8 cellular contexts compared by ENCODE assay signal in genomic region chr4:103018391-103019318, GRCh38. TPM values are rescaled to one million over a fixed set of nuclear protein-coding genes. Genes with fewer than 3 reads are reported as not detected.
DNase-seq lines count a peak whose midpoint lies in the region; ATAC-seq and TF ChIP-seq lines count a peak whose summit lies in the region.

No MANE protein-coding gene starts in this region.

- no peaks in the 10 kb centered on the region for H3K9me3 Mint-ChIP-seq in activated CD4-positive, alpha-beta T cell treated with anti-CD3 and anti-CD28 coated beads, Interleukin-2, amount 10 ng/mL, durations not matched to agents 7 days and 5 days

- H3K4me3 ChIP-seq in ectodermal cell (ENCODE audit: insufficient read depth, low read depth, low read length), result peak overlapping the region; percentile 40
- no peak overlapping the region for H3K4me3 ChIP-seq in mucosa of descending colon

- POLR2A ChIA-PET in activated CD4-positive, alpha-beta T cell treated with anti-CD3 and anti-CD28 coated beads, Interleukin-2, amount 10 ng/mL, durations not matched to agents 7 days and 5 days (lab: Charles Lee), result no interaction called here

- 81 to 82% methylated on average over 8 of the region's 8 CpGs for WGBS in ectodermal cell, 2 experiments

- H3K27me3 ChIP-seq in ectodermal cell (ENCODE audit: control insufficient read depth, insufficient read depth, low read length, poor library complexity, severe bottlenecking), result no peaks in the 10 kb centered on the region

- no peak for TF ChIP-seq CTCF in mucosa of descending colon (IDR thresholded peaks at IDR 0.05)

- no peaks in the 10 kb centered on the region for H3K36me3 Mint-ChIP-seq in activated CD4-positive, alpha-beta T cell treated with anti-CD3 and anti-CD28 coated beads, Interleukin-2, amount 10 ng/mL, durations not matched to agents 7 days and 5 days (ENCODE audit: low read depth)

- CTCF ChIA-PET in activated CD4-positive, alpha-beta T cell treated with anti-CD3 and anti-CD28 coated beads, Interleukin-2, amount 10 ng/mL, durations not matched to agents 7 days and 5 days (lab: Charles Lee), result interaction anchor here (0.8 to 1.8 kb wide), 2 partner anchors 73 to 80 kb away, joined by 3 to 4 read pairs; no protein-coding TSS in a partner anchor

- ATAC-seq in mucosa of descending colon, result peak; percentile 30
- ATAC-seq in GM19463 (IDR thresholded peaks at IDR 0.05; ENCODE audit: unreplicated experiment), result no peak

- H3K4me1 ChIP-seq in ectodermal cell (ENCODE audit: control insufficient read depth, insufficient read depth, low read length) (peaks cover 4% of the 10 kb centered on the region), mucosa of descending colon (ENCODE audit: low read depth) (peaks cover 8% of the 10 kb centered on the region)

- peak overlapping the region; percentile 68 for H3K27ac ChIP-seq in ectodermal cell (ENCODE audit: insufficient read depth, low read depth, low read length, poor library complexity, severe bottlenecking)

- H3K4me1 Mint-ChIP-seq in activated CD4-positive, alpha-beta T cell treated with anti-CD3 and anti-CD28 coated beads, Interleukin-2, amount 10 ng/mL, durations not matched to agents 7 days and 5 days, result peaks cover 23% of the 10 kb centered on the region

- H3K36me3 ChIP-seq in ectodermal cell (ENCODE audit: control insufficient read depth, insufficient read depth, low read length) (no peaks in the 10 kb centered on the region), mucosa of descending colon (ENCODE audit: low read depth) (no peaks in the 10 kb centered on the region)

- peak overlapping the region; percentile 99 for H3K27ac Mint-ChIP-seq in activated CD4-positive, alpha-beta T cell treated with anti-CD3 and anti-CD28 coated beads, Interleukin-2, amount 10 ng/mL, durations not matched to agents 7 days and 5 days

- no peaks in the 10 kb centered on the region for H3K9me3 ChIP-seq in ectodermal cell (ENCODE audit: control insufficient read depth, low read length)
- H3K9me3 ChIP-seq in mucosa of descending colon, result no peaks in the 10 kb centered on the region

- no peak for DNase-seq in activated CD4-positive, alpha-beta T cell treated with anti-CD3 and anti-CD28 coated beads, Interleukin-2, amount 10 ng/mL, durations not matched to agents 7 days and 5 days
- no peak for DNase-seq in activated CD4-positive, alpha-beta T cell treated with anti-CD3 and anti-CD28 coated beads for 48 hours
- DNase-seq in RKO (ENCODE audit: low spot score) (peak; percentile 51), mucosa of descending colon (peak; percentile 28 to 41 (median 35)), UCSD-AML1 (lab: John Stamatoyannopoulos, UW; ENCODE audit: unreplicated experiment) (no peak), KG1 (lab: John Stamatoyannopoulos, UW) (no peak)

- H3K27me3 Mint-ChIP-seq in activated CD4-positive, alpha-beta T cell treated with anti-CD3 and anti-CD28 coated beads, Interleukin-2, amount 10 ng/mL, durations not matched to agents 7 days and 5 days, result no peaks in the 10 kb centered on the region

- intact Hi-C loops in mucosa of descending colon (cut with DNase I, micrococcal nuclease), result loop anchor here in 1 of 2 donors (10.0 kb wide), 2 partner anchors 394 to 574 kb away; no protein-coding TSS in a partner anchor

- H3K4me3 Mint-ChIP-seq in activated CD4-positive, alpha-beta T cell treated with anti-CD3 and anti-CD28 coated beads, Interleukin-2, amount 10 ng/mL, durations not matched to agents 7 days and 5 days, result peak overlapping the region; percentile 86

RNA-seq across cellular contexts. Expression of gene SLC9B1, which starts 0.8 kb away (rescaled TPM):
- total RNA-seq in activated CD4-positive, alpha-beta T cell treated with anti-CD3 and anti-CD28 coated beads, Interleukin-2, amount 10 ng/mL, durations not matched to agents 7 days and 5 days, result 1 to 10 TPM; 1.9 to 2.3 TPM
- polyA plus RNA-seq in ectodermal cell (2013, experiment 1 of 4), result 0.91 TPM
- 1.2 TPM for polyA plus RNA-seq in ectodermal cell (2013, experiment 2 of 4)
- 2.3 TPM for polyA plus RNA-seq in ectodermal cell (2013, experiment 3 of 4)
- 1.7 TPM for polyA plus RNA-seq in ectodermal cell (2013, experiment 4 of 4)
- 1 to 10 TPM in 1 of 3 donors, under 1 TPM in 1, not detected in 1; 0.65 to 1.4 TPM for total RNA-seq in mucosa of descending colon

RNA-seq across cellular contexts. Expression of gene SLC9B2, which starts 57.9 kb away (rescaled TPM):
- 10 to 100 TPM; 17.9 to 19.9 TPM for total RNA-seq in activated CD4-positive, alpha-beta T cell treated with anti-CD3 and anti-CD28 coated beads, Interleukin-2, amount 10 ng/mL, durations not matched to agents 7 days and 5 days
- polyA plus RNA-seq in ectodermal cell (2013, experiment 1 of 4), result 11.9 TPM
- polyA plus RNA-seq in ectodermal cell (2013, experiment 2 of 4), result 12.5 TPM
- polyA plus RNA-seq in ectodermal cell (2013, experiment 3 of 4), result 10.0 TPM
- polyA plus RNA-seq in ectodermal cell (2013, experiment 4 of 4), result 11.8 TPM
- total RNA-seq in mucosa of descending colon, result 1 to 10 TPM in 2 of 3 donors, under 1 TPM in 1; 0.84 to 9.7 (median 2.9) TPM

Comparison
In these comparisons a context has a peak if more than half of its experiments do, and no peak if none do; other contexts are left out.
1. DNase-seq: peak in RKO (single experiment) and mucosa of descending colon (3 of 3); none in activated CD4-positive, alpha-beta T cell treated with anti-CD3 and anti-CD28 coated beads, Interleukin-2, amount 10 ng/mL, durations not matched to agents 7 days and 5 days (single experiment), activated CD4-positive, alpha-beta T cell treated with anti-CD3 and anti-CD28 coated beads for 48 hours (single experiment), UCSD-AML1 (single experiment) and KG1 (single experiment).